In genomic region chr5:52760695-52761366, GRCh38 we compare ENCODE assay signal across 13 cellular contexts. TPM values are rescaled to one million over a fixed set of nuclear protein-coding genes. Genes with fewer than 3 reads are reported as not detected.
DNase-seq lines count a peak whose midpoint lies in the region; ATAC-seq, FAIRE-seq and TF ChIP-seq lines count a peak whose summit lies in the region.
"Had no signal": no experiment of that assay in that cellular context is flagged by ENCODE, and none has a peak within 500 bp of the region (broad histone marks: within the 10 kb centered on the region; RNA-seq: fewer than 3 reads in every experiment).

No MANE protein-coding gene starts in this region.

- H3K9me3 ChIP-seq in GM12878 (replicated peaks; ENCODE audit: control insufficient read depth, insufficient read depth, low read length) (no peaks in the 10 kb centered on the region), Peyer's patch (no peaks in the 10 kb centered on the region)

- TF ChIP-seq POLR2A in GM12878 (IDR thresholded peaks at IDR 0.05; ENCODE audit: low read depth, low read length) (no peak), Peyer's patch (IDR thresholded peaks at IDR 0.05) (no peak)

- no peak overlapping the region for H3K27ac Mint-ChIP-seq in effector memory CD8-positive, alpha-beta T cell
- H3K27ac Mint-ChIP-seq: T-cell had no signal

- H3K9ac ChIP-seq in GM12878 (ENCODE audit: control insufficient read depth, insufficient read depth, low read length): no peak overlapping the region
- no peak overlapping the region for H3K9ac ChIP-seq in mesendoderm (ENCODE audit: low read length)

- 33% methylated on average over 1 of the region's 1 CpG for WGBS in GM12878 (ENCODE audit: insufficient coverage, insufficient replicate concordance, low lambda C conversion rate, missing lambda C conversion rate)
- WGBS in mesendoderm (ENCODE audit: extremely low coverage, insufficient coverage, low lambda C conversion rate): no CpG with 5 or more reads among the region's 1 CpG

- H3K79me2 ChIP-seq in GM12878 (ENCODE audit: control insufficient read depth, insufficient read depth, low read length): no peaks in the 10 kb centered on the region
- H3K79me2 ChIP-seq in mesendoderm (ENCODE audit: control insufficient read depth, insufficient read depth, low read length): no peaks in the 10 kb centered on the region

- intact Hi-C loops in GM12878 (cut with micrococcal nuclease; ENCODE audit: unreplicated experiment): no loop called here

- H2AK5ac ChIP-seq in mesendoderm (ENCODE audit: low read length): no peak overlapping the region

- TF ChIP-seq RAD21 in GM12878 (IDR thresholded peaks at IDR 0.05; ENCODE audit: insufficient read depth, low read depth, low read length): no peak

- CTCF ChIA-PET in GM12878 (lab: Yijun Ruan, JAX): no interaction called here

- no peak for TF ChIP-seq EP300 in GM12878 (IDR thresholded peaks at IDR 0.05; ENCODE audit: borderline replicate concordance in 1 of 2, control insufficient read depth in 1 of 2, low read depth in 2 of 2, low read length in 2 of 2)

- H2BK5ac ChIP-seq in mesendoderm (ENCODE audit: low read length): no peak overlapping the region

- DNase-seq in GM12878 (ENCODE audit: low read depth, low spot score): no peak
- DNase-seq in RPMI8226: no peak
- no peak for DNase-seq in effector memory CD8-positive, alpha-beta T cell
- no peak for DNase-seq in Peyer's patch
- no peak for DNase-seq in mesendoderm
- DNase-seq: DMS79, foreskin fibroblast, NCI-H1105, NCI-H446, T-cell had no signal

- H3K27me3 ChIP-seq in GM12878 (replicated peaks in 1 of 2; ENCODE audit: control insufficient read depth in 2 of 2, insufficient read depth in 2 of 2, low read length in 1 of 2): no peaks in the 10 kb centered on the region
- no peaks in the 10 kb centered on the region for H3K27me3 ChIP-seq in Peyer's patch
- no peaks in the 10 kb centered on the region for H3K27me3 ChIP-seq in mesendoderm (ENCODE audit: insufficient read depth, low read length, poor library complexity)

- H2BK120ac ChIP-seq in mesendoderm (ENCODE audit: low read depth, low read length): no peak overlapping the region

- no peak overlapping the region for H4K5ac ChIP-seq in mesendoderm (ENCODE audit: low read length)

- H3K36me3 ChIP-seq in GM12878 (ENCODE audit: control insufficient read depth in 2 of 2, insufficient read depth in 2 of 2, low read length in 1 of 2) (no peaks in the 10 kb centered on the region), Peyer's patch (no peaks in the 10 kb centered on the region), mesendoderm (ENCODE audit: control insufficient read depth, insufficient read depth, low read length) (no peaks in the 10 kb centered on the region)

- no peak overlapping the region for H2AFZ ChIP-seq in GM12878 (ENCODE audit: control insufficient read depth, low read depth, low read length)

- peak; percentile 66 for ATAC-seq in GM18499 (IDR thresholded peaks at IDR 0.05; ENCODE audit: insufficient read depth, unreplicated experiment)
- peak; percentile 66 for ATAC-seq in GM18870 (IDR thresholded peaks at IDR 0.05; ENCODE audit: unreplicated experiment)
- ATAC-seq in HG02981 (IDR thresholded peaks at IDR 0.05; ENCODE audit: unreplicated experiment): peak; percentile 65
- ATAC-seq in GM12878: peak; percentile 42; the same call in 1 of the 3 replicates
- ATAC-seq in effector memory CD8-positive, alpha-beta T cell (replicated peaks): no peak
- ATAC-seq: T-cell had no signal

- no peaks in the 10 kb centered on the region for H3K9me3 Mint-ChIP-seq in effector memory CD8-positive, alpha-beta T cell
- H3K9me3 Mint-ChIP-seq: T-cell had no signal

- H3K27ac ChIP-seq in GM12878 (ENCODE audit: control insufficient read depth, insufficient read depth) (no peak overlapping the region), Peyer's patch (no peak overlapping the region), mesendoderm (ENCODE audit: low read depth, low read length) (no peak overlapping the region)

- POLR2A ChIA-PET in GM12878 (lab: Charles Lee): no interaction called here

- no peak overlapping the region for H3K4me2 ChIP-seq in GM12878 (ENCODE audit: control insufficient read depth, insufficient read depth)
- H3K4me2 ChIP-seq in mesendoderm (ENCODE audit: low read length): no peak overlapping the region

- no peaks in the 10 kb centered on the region for H3K79me1 ChIP-seq in mesendoderm (ENCODE audit: low read length)

- in situ Hi-C loops in GM12878 (cut with MboI): no loop called here

- no peaks in the 10 kb centered on the region for H3K27me3 Mint-ChIP-seq in effector memory CD8-positive, alpha-beta T cell
- H3K27me3 Mint-ChIP-seq: T-cell had no signal

- H3K4me1 ChIP-seq in GM12878 (ENCODE audit: control insufficient read depth, insufficient read depth, low read length): no peaks in the 10 kb centered on the region
- no peaks in the 10 kb centered on the region for H3K4me1 ChIP-seq in Peyer's patch
- H3K4me1 ChIP-seq in mesendoderm (ENCODE audit: control insufficient read depth, low read depth, low read length): no peaks in the 10 kb centered on the region

- no peak overlapping the region for H3K4ac ChIP-seq in mesendoderm (ENCODE audit: low read depth, low read length)

- H3K56ac ChIP-seq in mesendoderm (ENCODE audit: low read length): no peak overlapping the region

- no peaks in the 10 kb centered on the region for H3K36me3 Mint-ChIP-seq in effector memory CD8-positive, alpha-beta T cell (ENCODE audit: insufficient read depth)

- H3K18ac ChIP-seq in mesendoderm (ENCODE audit: low read length): no peak overlapping the region

- no peaks in the 10 kb centered on the region for H4K20me1 ChIP-seq in GM12878 (ENCODE audit: control insufficient read depth, insufficient read depth)

- no peak overlapping the region for H2BK15ac ChIP-seq in mesendoderm (replicated peaks; ENCODE audit: low read depth)

- SMC1A ChIA-PET in GM12878 (lab: Charles Lee; ENCODE audit: uncharacterized antibody, unreplicated experiment): no interaction called here

- H3K4me3 ChIP-seq in GM12878 (no peak overlapping the region), Peyer's patch (no peak overlapping the region), mesendoderm (ENCODE audit: low read length) (no peak overlapping the region)

- no peak for FAIRE-seq in GM12878 (lab: Jason Lieb, UNC)

- H4K8ac ChIP-seq in mesendoderm (ENCODE audit: low read depth, low read length): no peak overlapping the region

- no peak overlapping the region for H3K4me3 Mint-ChIP-seq in effector memory CD8-positive, alpha-beta T cell
- H3K4me3 Mint-ChIP-seq: T-cell had no signal

- RAD21 ChIA-PET in GM12878 (lab: Charles Lee; ENCODE audit: unreplicated experiment): no interaction called here

- no peak overlapping the region for H3K23ac ChIP-seq in mesendoderm (ENCODE audit: low read length)

- TF ChIP-seq CTCF in GM12878 (IDR thresholded peaks at IDR 0.05 in 2 of 3, conservative IDR thresholded peaks at IDR 0.05 in 1 of 3; ENCODE audit: control insufficient read depth in 2 of 3, extremely low read depth in 1 of 3, insufficient read depth in 1 of 3, low read depth in 3 of 3, low read length in 3 of 3): no peak
- TF ChIP-seq CTCF in Peyer's patch (IDR thresholded peaks at IDR 0.05): no peak

- no TSS peak for BruUV-seq in GM12878 (replicated peaks; lab: Mats Ljungman, UMichigan)

- no peaks in the 10 kb centered on the region for H3K4me1 Mint-ChIP-seq in effector memory CD8-positive, alpha-beta T cell (ENCODE audit: low read depth in 2 of 2)

TF ChIP-seq in GM12878, 131 proteins besides CTCF, POLR2A, EP300 and RAD21 (continues in another document):
- peak; percentile 55; the same call in 1 of the 2 replicates for TF ChIP-seq SPI1 (IDR thresholded peaks at IDR 0.05; ENCODE audit: borderline replicate concordance, insufficient read depth, low read depth, low read length)

RNA-seq across cellular contexts. Expression of gene ITGA1, which starts 26.9 kb away (rescaled TPM):
- total RNA-seq in GM12878 (2013; cell fraction: nucleolus; rRNA removed): 1.2 and 1.4 TPM in 2 replicates
- total RNA-seq in GM12878 (2014; rRNA removed) (0.11 and 0.44 TPM in 2 replicates), GM12878 (2014; rRNA removed; fragmentation: Illumina TruSeq; extraction: Trizol) (0.22 and 0.37 TPM in 2 replicates), GM12878 (2021) (0.26 and 0.40 TPM in 2 replicates), Peyer's patch (10 to 100 TPM; 21.2 to 49.5 (median 43.1) TPM)
- 0.29 TPM for polyA plus RNA-seq in GM12878 (2011; ENCODE audit: low read depth)
- polyA plus RNA-seq in GM12878 (2011; rRNA removed) (0.43 and 0.46 TPM in 2 replicates), GM12878 (2014; fragmentation: Illumina TruSeq; extraction: Trizol) (0.08 and 0.28 TPM in 2 replicates), GM12878 (2014; fragmentation: Nextera tagmentation; extraction: Ambion mirVana) (under 1 TPM; 0.02 to 0.04 TPM), GM12878 (2014; rRNA removed) (0.03 and 0.05 TPM in 2 replicates), GM12878 (2016; fragmentation: Nextera tagmentation; extraction: Ambion mirVana) (under 1 TPM; 0.16 to 0.56 TPM)
- 0.08 and 0.16 TPM in 2 replicates for polyA plus RNA-seq in GM12878 (2011; cell fraction: cytosol; rRNA removed)
- polyA plus RNA-seq in GM12878 (2011; cell fraction: nucleus; rRNA removed): 0.61 and 0.78 TPM in 2 replicates
- polyA plus RNA-seq in GM12878 (2012): 0.43 and 0.44 TPM in 2 replicates
- 1.0 and 1.7 TPM in 2 replicates for polyA minus RNA-seq in GM12878 (2011; rRNA and poly(A)+ RNA removed)
- polyA minus RNA-seq in GM12878 (2011; cell fraction: cytosol; rRNA and poly(A)+ RNA removed): 0.52 and 0.80 TPM in 2 replicates
- 0.60 and 1.7 TPM in 2 replicates for polyA minus RNA-seq in GM12878 (2011; cell fraction: nucleus; rRNA and poly(A)+ RNA removed)
- 3.5 TPM for polyA plus RNA-seq in mesendoderm (2013, experiment 1 of 2)
- 4.2 TPM for polyA plus RNA-seq in mesendoderm (2013, experiment 2 of 2)

RNA-seq across cellular contexts. Expression of gene PELO, which starts 26.9 kb away (rescaled TPM):
- total RNA-seq in GM12878 (2013; cell fraction: nucleolus; rRNA removed): 9.8 and 9.9 TPM in 2 replicates
- total RNA-seq in GM12878 (2014; rRNA removed) (9.4 and 9.9 TPM in 2 replicates), GM12878 (2014; rRNA removed; fragmentation: Illumina TruSeq; extraction: Trizol) (7.6 and 8.3 TPM in 2 replicates), GM12878 (2021) (7.7 and 9.8 TPM in 2 replicates), Peyer's patch (10 to 100 TPM; 10.2 to 22.3 (median 12.9) TPM)
- polyA plus RNA-seq in GM12878 (2011; ENCODE audit: low read depth): 2.4 TPM
- polyA plus RNA-seq in GM12878 (2011; rRNA removed) (11.9 TPM in 2 replicates), GM12878 (2014; fragmentation: Illumina TruSeq; extraction: Trizol) (5.0 and 5.6 TPM in 2 replicates), GM12878 (2014; fragmentation: Nextera tagmentation; extraction: Ambion mirVana) (1 to 10 TPM; 6.0 to 6.3 TPM), GM12878 (2014; rRNA removed) (7.3 and 7.8 TPM in 2 replicates), GM12878 (2016; fragmentation: Nextera tagmentation; extraction: Ambion mirVana) (10 to 100 TPM in 1 of 2 experiments, 1 to 10 TPM in 1; 9.1 to 11.1 TPM)
- polyA plus RNA-seq in GM12878 (2011; cell fraction: cytosol; rRNA removed): 10.6 and 11.6 TPM in 2 replicates
- 7.3 and 8.9 TPM in 2 replicates for polyA plus RNA-seq in GM12878 (2011; cell fraction: nucleus; rRNA removed)
- 4.6 and 6.9 TPM in 2 replicates for polyA plus RNA-seq in GM12878 (2012)
- polyA minus RNA-seq in GM12878 (2011; rRNA and poly(A)+ RNA removed): 13.5 and 17.6 TPM in 2 replicates
- polyA minus RNA-seq in GM12878 (2011; cell fraction: cytosol; rRNA and poly(A)+ RNA removed): 5.3 and 6.5 TPM in 2 replicates
- 15.6 and 21.6 TPM in 2 replicates for polyA minus RNA-seq in GM12878 (2011; cell fraction: nucleus; rRNA and poly(A)+ RNA removed)
- polyA plus RNA-seq in mesendoderm (2013, experiment 1 of 2): 13.0 TPM
- polyA plus RNA-seq in mesendoderm (2013, experiment 2 of 2): 13.1 TPM

Comparison
In these comparisons a context has a peak if more than half of its experiments do, and no peak if none do; other contexts are left out.
1. RNA of gene ITGA1, which starts 26.9 kb away (total RNA-seq): 21.2 to 49.5 TPM in Peyer's patch; 0.11 to 1.4 TPM in GM12878; every median in the first group is over 4 times any median in the second.